ENCODE assay signal across 8 cellular contexts in the genomic region with DNA sequence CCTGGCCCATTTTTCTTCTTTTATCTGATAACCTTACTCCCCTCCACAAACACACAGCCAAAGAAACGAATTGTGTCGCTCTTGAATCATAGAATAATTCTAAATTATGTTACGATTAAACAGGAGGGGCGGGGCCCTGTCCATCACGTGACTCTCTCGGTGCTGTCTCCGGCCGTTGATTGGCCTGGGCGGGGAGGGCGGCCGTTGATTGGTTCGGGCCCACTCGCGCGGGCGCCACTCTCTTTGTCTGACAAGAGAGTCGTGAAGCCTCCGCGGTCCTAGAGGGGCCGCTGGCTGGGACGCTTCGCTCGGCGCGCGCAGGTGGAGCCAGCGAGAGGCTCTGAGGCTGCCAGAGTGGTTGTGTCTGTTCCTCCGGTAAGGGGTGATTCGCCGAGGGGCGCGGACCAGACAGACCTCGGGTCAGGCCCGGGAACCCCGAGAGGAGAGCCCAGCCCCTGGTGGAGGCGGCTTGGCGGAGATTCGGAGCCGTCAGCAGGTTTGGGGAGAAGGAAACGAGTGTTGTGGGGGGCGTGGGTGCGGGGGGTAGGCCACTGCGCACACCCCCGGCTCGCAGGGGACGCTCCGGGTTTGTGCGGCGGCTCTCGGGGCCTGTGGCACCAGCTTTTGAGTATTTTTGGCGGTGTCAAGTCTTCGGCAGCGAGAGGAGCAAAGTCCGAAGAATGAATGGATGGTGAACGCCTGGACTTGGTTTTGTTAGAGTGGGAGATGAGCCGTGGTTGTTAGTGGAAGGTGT. TPM values are rescaled to one million over a fixed set of nuclear protein-coding genes. Genes with fewer than 3 reads are reported as not detected.
DNase-seq lines count a peak whose midpoint lies in the region; ATAC-seq and TF ChIP-seq lines count a peak whose summit lies in the region.

Gene ZNF789, plus strand, starts transcription at position 330 of the 754 bp plus-strand sequence. CDS start 3,567 bp downstream, outside the sequence.

- peak within 1 kb of the TSS; percentile 42 to 63 for H3K9ac ChIP-seq in liver (ENCODE audit: low read depth in 1 of 2, low read length in 2 of 2)

- peaks cover 34% of the 10 kb centered on the region for H3K4me1 Mint-ChIP-seq in activated CD4-positive, alpha-beta memory T cell treated with anti-CD3 and anti-CD28 coated beads for 36 hours (ENCODE audit: low read depth)

- H3K9me3 Mint-ChIP-seq in activated CD4-positive, alpha-beta memory T cell treated with anti-CD3 and anti-CD28 coated beads for 36 hours = no peaks in the 10 kb centered on the region

- intact Hi-C loops in activated CD4-positive, alpha-beta memory T cell treated with anti-CD3 and anti-CD28 coated beads for 36 hours (cut with micrococcal nuclease) = loop anchor here (1.0 to 10.0 kb wide), 7 partner anchors 28 to 442 kb away; partner anchors contain the start of genes BUD31, CPSF4, PDAP1 and PTCD1

- peak; percentile 16 to 29 for TF ChIP-seq RAD21 in liver (IDR thresholded peaks at IDR 0.05)

- POLR2A ChIA-PET in activated CD4-positive, alpha-beta memory T cell treated with anti-CD3 and anti-CD28 coated beads for 36 hours (lab: Charles Lee) = interaction anchor here (0.6 to 2.4 kb wide), 3 partner anchors 27 to 544 kb away, joined by 4 to 9 read pairs (median 4); partner anchors contain the start of genes ZKSCAN5 and ZNF394

- H3K36me3 Mint-ChIP-seq in activated CD4-positive, alpha-beta memory T cell treated with anti-CD3 and anti-CD28 coated beads for 36 hours = peaks cover 2% of the 10 kb centered on the region

- peak within 1 kb of the TSS; percentile 70 to 90 (median 80) for H3K4me3 ChIP-seq in liver (ENCODE audit: low read depth in 1 of 3, low read length in 3 of 3)

- H3K27me3 ChIP-seq in liver (ENCODE audit: control insufficient read depth in 4 of 4, insufficient read depth in 4 of 4, low read length in 3 of 4) = no peaks in the 10 kb centered on the region

- H3K9me3 ChIP-seq in liver (ENCODE audit: control insufficient read depth in 4 of 4, low read length in 3 of 4) = no peaks in the 10 kb centered on the region

- peaks cover 3 to 14% (median 9%) of the 10 kb centered on the region in 4 donors for H3K4me1 ChIP-seq in liver (ENCODE audit: control insufficient read depth in 4 of 4, insufficient read depth in 4 of 4, low read length in 3 of 4)

- WGBS in liver = under 1% methylated on average over 56 of the region's 56 CpGs

- DNase-seq in CD1c-positive myeloid dendritic cell (ENCODE audit: extremely low spot score) (peak; percentile 98), NCI-H82 treated with DMSO at 0.1 percent for 48 hours (lab: John Stamatoyannopoulos, UW; ENCODE audit: unreplicated experiment) (peak; percentile 80), dermis microvascular lymphatic vessel endothelial cell (ENCODE audit: low read depth in 2 of 2) (peak; percentile 91 to 98)
- peak; percentile 99 for DNase-seq in activated CD4-positive, alpha-beta memory T cell treated with anti-CD3 and anti-CD28 coated beads for 36 hours
- peak; percentile 99 for DNase-seq in stimulated activated CD4-positive, alpha-beta T cell treated with anti-CD3 and anti-CD28 coated beads, Interleukin-4, amount 100 ng/mL, for 24 hours

- ATAC-seq in GM19438 (IDR thresholded peaks at IDR 0.05; ENCODE audit: low read depth, unreplicated experiment) = peak; percentile 92
- ATAC-seq in HG03575 (IDR thresholded peaks at IDR 0.05; ENCODE audit: extremely low read depth, insufficient number of reproducible peaks, low FRiP score, unreplicated experiment) = peak; percentile 28

- no peak for TF ChIP-seq CTCF in liver (IDR thresholded peaks at IDR 0.05; ENCODE audit: low read depth, low read length, missing input control)

- H3K27ac Mint-ChIP-seq in activated CD4-positive, alpha-beta memory T cell treated with anti-CD3 and anti-CD28 coated beads for 36 hours = peak within 1 kb of the TSS; percentile 88

- CTCF ChIA-PET in activated CD4-positive, alpha-beta memory T cell treated with anti-CD3 and anti-CD28 coated beads for 36 hours (lab: Charles Lee) = interaction anchor here (1.1 kb wide), 1 partner anchor 18 kb away, joined by 3 read pairs; no protein-coding TSS in a partner anchor

- H3K4me3 Mint-ChIP-seq in activated CD4-positive, alpha-beta memory T cell treated with anti-CD3 and anti-CD28 coated beads for 36 hours = peak within 1 kb of the TSS; percentile 100

- peak within 1 kb of the TSS; percentile 69 to 85 for H3K27ac ChIP-seq in liver (ENCODE audit: low read depth in 1 of 2, low read length in 2 of 2)

- H3K36me3 ChIP-seq in liver (ENCODE audit: control insufficient read depth in 4 of 4, insufficient read depth in 3 of 4, low read depth in 1 of 4, low read length in 3 of 4) = peaks cover 0 to 4% (median 2%) of the 10 kb centered on the region in 4 donors

- no peaks in the 10 kb centered on the region for H3K27me3 Mint-ChIP-seq in activated CD4-positive, alpha-beta memory T cell treated with anti-CD3 and anti-CD28 coated beads for 36 hours

TF ChIP-seq in liver, 16 proteins besides CTCF, POLR2A, EP300 and RAD21:
- no peak for TF ChIP-seq HNF4G (IDR thresholded peaks at IDR 0.05)
- TF ChIP-seq SP1 (IDR thresholded peaks at IDR 0.05) = peak; percentile 75
- peak; percentile 55 for TF ChIP-seq TAF1 (conservative IDR thresholded peaks at IDR 0.05)
- peak; percentile 42 for TF ChIP-seq YY1 (IDR thresholded peaks at IDR 0.05)
- TF ChIP-seq HNF4A (conservative IDR thresholded peaks at IDR 0.05) = peak; percentile 44 to 51
- TF ChIP-seq GABPA (IDR thresholded peaks at IDR 0.05 in 1 of 2, conservative IDR thresholded peaks at IDR 0.05 in 1 of 2) = peak in 1 of 2 donors; percentile 67
- peak in 1 of 2 donors; percentile 17 for TF ChIP-seq EGR1 (IDR thresholded peaks at IDR 0.05; ENCODE audit: low read depth in 2 of 2)
- peak; percentile 48 for TF ChIP-seq ZBTB33 (IDR thresholded peaks at IDR 0.05)
- no peak for TF ChIP-seq JUND (IDR thresholded peaks at IDR 0.05)
- no peak for TF ChIP-seq FOXA1 (IDR thresholded peaks at IDR 0.05)

RNA-seq across cellular contexts. Expression of gene ZNF789, which starts in this region (rescaled TPM):
- total RNA-seq in activated CD4-positive, alpha-beta memory T cell treated with anti-CD3 and anti-CD28 coated beads for 36 hours = 10 to 100 TPM; 14.2 to 15.6 TPM
- total RNA-seq in dermis microvascular lymphatic vessel endothelial cell = 4.3 and 4.7 TPM in 2 replicates
- total RNA-seq in liver = 1 to 10 TPM; 7.4 TPM
- 1 to 10 TPM; 1.6 to 2.3 TPM for polyA plus RNA-seq in liver

Comparison
In these comparisons a context has a peak if more than half of its experiments do, and no peak if none do; other contexts are left out.
1. Peak in every context shown above with its lines: DNase-seq, ATAC-seq, H3K4me3 ChIP-seq and H3K27ac ChIP-seq.